ENCODE assay signal across 16 cellular contexts in genomic region chr13:31090096-31090495, GRCh38.
DNase-seq lines count a peak whose midpoint lies in the region; ATAC-seq and TF ChIP-seq lines count a peak whose summit lies in the region.
"Had no signal": no experiment of that assay in that cellular context is flagged by ENCODE, and none has a peak within 500 bp of the region (broad histone marks: within the 10 kb centered on the region; RNA-seq: fewer than 3 reads in every experiment).

No MANE protein-coding gene starts in this region.

- H2BK5ac ChIP-seq in trophoblast cell (ENCODE audit: low read depth, low read length, poor library complexity), result no peak overlapping the region

- POLR2A ChIA-PET in CD8-positive, alpha-beta memory T cell (lab: Charles Lee), result no interaction called here

- H3K18ac ChIP-seq in trophoblast cell (ENCODE audit: low read length), result no peak overlapping the region

- no CpG with 5 or more reads among the region's 5 CpGs for WGBS in trophoblast cell (ENCODE audit: extremely low coverage, insufficient coverage, insufficient read length)

- no peak overlapping the region for H3K9ac ChIP-seq in trophoblast cell (ENCODE audit: low read length)

- no peak overlapping the region for H3K4me3 Mint-ChIP-seq in neural crest cell
- no peak overlapping the region for H3K4me3 Mint-ChIP-seq in CD8-positive, alpha-beta memory T cell
- H3K4me3 Mint-ChIP-seq: CD4-positive, alpha-beta memory T cell; HFFc6 had no signal

- H3K9me3 Mint-ChIP-seq in neural crest cell, result no peaks in the 10 kb centered on the region
- no peaks in the 10 kb centered on the region for H3K9me3 Mint-ChIP-seq in CD8-positive, alpha-beta memory T cell
- H3K9me3 Mint-ChIP-seq: CD4-positive, alpha-beta memory T cell; HFFc6 had no signal

- ATAC-seq in HG03039 (IDR thresholded peaks at IDR 0.05; ENCODE audit: unreplicated experiment), result no peak
- ATAC-seq: GM12878 had no signal

- H3K79me1 ChIP-seq in trophoblast cell (ENCODE audit: low read length), result peaks cover 5% of the 10 kb centered on the region

- no peak overlapping the region for H2BK12ac ChIP-seq in trophoblast cell (ENCODE audit: low read length)

- H3K14ac ChIP-seq in trophoblast cell (ENCODE audit: low read length), result no peak overlapping the region

- no peaks in the 10 kb centered on the region for H3K27me3 Mint-ChIP-seq in neural crest cell (ENCODE audit: low read depth)
- peaks cover 7 to 53% of the 10 kb centered on the region in 2 donors for H3K27me3 Mint-ChIP-seq in CD8-positive, alpha-beta memory T cell

- H3K36me3 Mint-ChIP-seq in neural crest cell (ENCODE audit: low read depth), result no peaks in the 10 kb centered on the region
- no peaks in the 10 kb centered on the region for H3K36me3 Mint-ChIP-seq in CD8-positive, alpha-beta memory T cell
- H3K36me3 Mint-ChIP-seq: CD4-positive, alpha-beta memory T cell had no signal

- no peak overlapping the region for H3K4ac ChIP-seq in trophoblast cell (ENCODE audit: low read depth, low read length)

- H2AK5ac ChIP-seq in trophoblast cell (ENCODE audit: low read length), result no peak overlapping the region

- no peaks in the 10 kb centered on the region for H3K9me3 ChIP-seq in trophoblast cell (ENCODE audit: insufficient read depth, low read depth, low read length)
- H3K9me3 ChIP-seq in CD8-positive, alpha-beta memory T cell (ENCODE audit: low read length), result no peaks in the 10 kb centered on the region
- H3K9me3 ChIP-seq: HAP-1 had no signal

- H3K23ac ChIP-seq in trophoblast cell (ENCODE audit: low read length), result no peak overlapping the region

- H3K27me3 ChIP-seq in trophoblast cell (ENCODE audit: insufficient read depth, low read length), result no peaks in the 10 kb centered on the region
- H3K27me3 ChIP-seq in CD8-positive, alpha-beta memory T cell (ENCODE audit: insufficient read depth, low read length, poor library complexity, severe bottlenecking), result peaks cover 5% of the 10 kb centered on the region

- H3K4me3 ChIP-seq in trophoblast cell (ENCODE audit: low read depth, low read length), result no peak overlapping the region
- no peak overlapping the region for H3K4me3 ChIP-seq in CD8-positive, alpha-beta memory T cell (ENCODE audit: low read length)
- H3K4me3 ChIP-seq: GM12878, HAP-1 had no signal

- H4K91ac ChIP-seq in trophoblast cell (ENCODE audit: low read depth, low read length), result peak overlapping the region; percentile 26

- no peak for TF ChIP-seq CTCF in neural crest cell (conservative IDR thresholded peaks at IDR 0.05)

- H2AFZ ChIP-seq in trophoblast cell (ENCODE audit: insufficient read depth, low read length, poor library complexity), result no peak overlapping the region

- H3K4me1 Mint-ChIP-seq in neural crest cell, result peaks cover 21% of the 10 kb centered on the region
- peaks cover 0 to 4% (median 0%) of the 10 kb centered on the region in 3 donors for H3K4me1 Mint-ChIP-seq in CD8-positive, alpha-beta memory T cell

- H3K27ac Mint-ChIP-seq in neural crest cell (ENCODE audit: unreplicated experiment), result peak overlapping the region; percentile 36
- H3K27ac Mint-ChIP-seq in CD8-positive, alpha-beta memory T cell, result no peak overlapping the region
- H3K27ac Mint-ChIP-seq: CD4-positive, alpha-beta memory T cell; HFFc6 had no signal

- H3K27ac ChIP-seq in trophoblast cell (ENCODE audit: low read depth, low read length), result peak overlapping the region; percentile 5
- no peak overlapping the region for H3K27ac ChIP-seq in CD8-positive, alpha-beta memory T cell (ENCODE audit: low read depth, low read length)

- CTCF ChIA-PET in CD8-positive, alpha-beta memory T cell (lab: Charles Lee), result no interaction called here

- H4K12ac ChIP-seq in trophoblast cell (ENCODE audit: low read depth, low read length), result no peak overlapping the region

- no peaks in the 10 kb centered on the region for H3K36me3 ChIP-seq in trophoblast cell (ENCODE audit: control insufficient read depth in 1 of 2, insufficient read depth in 2 of 2, low read length in 2 of 2)
- H3K36me3 ChIP-seq in CD8-positive, alpha-beta memory T cell (ENCODE audit: insufficient read depth, low read length), result no peaks in the 10 kb centered on the region
- H3K36me3 ChIP-seq: HAP-1 had no signal

- no peak overlapping the region for H3K4me2 ChIP-seq in trophoblast cell (ENCODE audit: low read length)

- DNase-seq in SK-MEL-5 (ENCODE audit: low read depth, low spot score) (peak; percentile 52), foreskin melanocyte (peak; percentile 38), neural crest cell (ENCODE audit: low read depth, low spot score) (no peak), trophoblast cell (no peak), NCI-H526 treated with DMSO at 0.1 percent for 48 hours (lab: John Stamatoyannopoulos, UW) (no peak)
- no peak for DNase-seq in CD8-positive, alpha-beta memory T cell
- DNase-seq in activated effector memory CD4-positive, alpha-beta T cell treated with Interleukin-2 at 50 U/mL for 16 hours, result no peak
- DNase-seq: C1 segment of cervical spinal cord; CD4-positive, alpha-beta memory T cell; DMS 273 treated with DMSO at 0.1 percent for 48 hours; DMS79; GOT3; HFFc6 had no signal

- H3K4me1 ChIP-seq in trophoblast cell (ENCODE audit: control insufficient read depth in 1 of 2, insufficient read depth in 2 of 2, low read length in 2 of 2), result peaks cover 15 to 27% of the 10 kb centered on the region in 2 experiments
- H3K4me1 ChIP-seq in CD8-positive, alpha-beta memory T cell (ENCODE audit: insufficient read depth, low read length), result no peaks in the 10 kb centered on the region
- H3K4me1 ChIP-seq: HAP-1 had no signal

- in situ Hi-C loops in SK-MEL-5 (cut with HindIII; ENCODE audit: low pct_unique_long_range_greater_than_20kb, low sequenced_read_pairs), result no loop called here

- peaks cover 2% of the 10 kb centered on the region for H3K79me2 ChIP-seq in trophoblast cell (ENCODE audit: control insufficient read depth, insufficient read depth, low read length, poor library complexity)

- H2BK120ac ChIP-seq in trophoblast cell (ENCODE audit: insufficient read depth, low read length, poor library complexity), result no peak overlapping the region

- H4K8ac ChIP-seq in trophoblast cell (ENCODE audit: low read depth, low read length), result no peak overlapping the region

Comparison
In these comparisons a context has a peak if more than half of its experiments do, and no peak if none do; other contexts are left out.
1. DNase-seq: peak in SK-MEL-5 (single experiment) and foreskin melanocyte (single experiment); none in neural crest cell (single experiment), trophoblast cell (0 of 2), CD8-positive, alpha-beta memory T cell (0 of 5), activated effector memory CD4-positive, alpha-beta T cell treated with Interleukin-2 at 50 U/mL for 16 hours (single experiment) and NCI-H526 treated with DMSO at 0.1 percent for 48 hours (single experiment).